22 cellular contexts compared by ENCODE assay signal in the genomic region with DNA sequence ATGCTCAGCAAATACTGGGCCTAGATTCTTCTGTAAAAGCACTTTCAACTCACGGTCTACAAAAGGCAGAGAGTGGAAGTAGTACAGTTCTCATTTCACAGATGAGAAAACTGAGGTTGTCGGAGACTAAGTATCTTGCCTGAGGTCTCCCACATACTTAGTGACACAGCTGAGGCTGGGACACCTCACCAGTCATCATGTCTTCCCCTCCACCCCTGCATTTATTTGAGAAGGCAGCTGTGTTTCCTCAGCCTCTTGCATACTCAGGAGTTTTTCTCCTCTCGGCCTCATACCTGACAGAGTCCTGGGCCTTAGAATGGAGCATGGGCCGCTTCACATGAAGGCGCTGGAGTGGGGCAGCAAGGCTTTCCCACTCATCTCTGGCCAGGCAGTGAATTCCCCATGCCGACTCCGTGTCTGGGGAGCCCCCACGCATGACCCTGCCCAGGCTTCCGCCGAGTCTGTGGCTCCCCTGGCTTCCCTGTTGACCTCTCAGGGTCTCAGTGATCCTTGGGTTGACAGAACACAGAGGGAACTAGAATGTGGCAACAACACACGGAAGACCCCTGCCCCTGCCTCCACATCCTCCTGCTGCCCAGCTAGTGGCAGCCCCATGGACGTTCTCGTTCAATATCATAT.
"Had no signal": no experiment of that assay in that cellular context is flagged by ENCODE, and none has a peak within 500 bp of the region (broad histone marks: within the 10 kb centered on the region; RNA-seq: fewer than 3 reads in every experiment).

No MANE protein-coding gene starts in this region.

- H3K9ac ChIP-seq: neural progenitor cell had no signal

- H3K9me3 ChIP-seq: heart right ventricle, pancreas, stomach, thoracic aorta, transverse colon had no signal

- H2AFZ ChIP-seq: neural progenitor cell had no signal

- H3K27ac ChIP-seq: coronary artery, heart right ventricle, neural progenitor cell, pancreas, stomach, thoracic aorta, transverse colon had no signal

- H3K36me3 ChIP-seq: heart right ventricle, neural progenitor cell, pancreas, stomach, thoracic aorta, transverse colon had no signal

- H3K4me1 Mint-ChIP-seq: mesothelial cell of epicardium had no signal

- H3K4me3 Mint-ChIP-seq: mesothelial cell of epicardium, natural killer cell, neural progenitor cell had no signal

- H3K4me1 ChIP-seq: neural progenitor cell, pancreas, stomach, transverse colon had no signal

- H3K36me3 Mint-ChIP-seq: mesothelial cell of epicardium, natural killer cell, neural progenitor cell had no signal

- DNase-seq: effector CD8-positive, alpha-beta T cell; foreskin melanocyte; heart right ventricle; hypothalamus; islet precursor cell; natural killer cell; occipital lobe; pancreas; retina; stimulated activated CD4-positive, alpha-beta T cell treated with anti-CD3 and anti-CD28 coated beads, Interleukin-2, amount 100 ng/mL, for 24 hours; stimulated activated CD4-positive, alpha-beta T cell treated with anti-CD3 and anti-CD28 coated beads, Interleukin-4, amount 100 ng/mL, for 4 hours; stimulated activated naive CD4-positive, alpha-beta T cell; stomach; substantia nigra; transverse colon had no signal

- ATAC-seq: heart right ventricle, left lobe of liver, natural killer cell, pancreas, sciatic nerve had no signal

- H3K27ac Mint-ChIP-seq: mesothelial cell of epicardium, neural progenitor cell, progenitor cell of endocrine pancreas had no signal

- H3K4me3 ChIP-seq: coronary artery, heart right ventricle, neural progenitor cell, pancreas, stomach, thoracic aorta, transverse colon had no signal

- H3K9me3 Mint-ChIP-seq: mesothelial cell of epicardium, natural killer cell, neural progenitor cell had no signal

- H3K4me2 ChIP-seq: neural progenitor cell had no signal

- H3K27me3 ChIP-seq: neural progenitor cell, pancreas, transverse colon had no signal
